8 cellular contexts compared by ENCODE assay signal in genomic region chr12:116878567-116879508, GRCh38. TPM values are rescaled to one million over a fixed set of nuclear protein-coding genes. Genes with fewer than 3 reads are reported as not detected.
DNase-seq lines count a peak whose midpoint lies in the region; ATAC-seq and TF ChIP-seq lines count a peak whose summit lies in the region.

No MANE protein-coding gene starts in this region.

- H3K27ac Mint-ChIP-seq in activated T-cell treated with anti-CD3 and anti-CD28 coated beads, Interleukin-2, amount 50 U/mL, for 24 hours = no peak overlapping the region

- H3K4me3 ChIP-seq in WI38 (ENCODE audit: low read depth, low read length) = peak overlapping the region; percentile 21; the same call in 1 of the 2 replicates
- peak overlapping the region; percentile 54 for H3K4me3 ChIP-seq in iPS-11a (ENCODE audit: low read depth, low read length)
- H3K4me3 ChIP-seq in subcutaneous abdominal adipose tissue (ENCODE audit: low read depth in 1 of 5, low read length in 5 of 5) = peak overlapping the region in 3 of 5 donors; percentile 22 to 29 (median 28)

- H3K27me3 Mint-ChIP-seq in activated T-cell treated with anti-CD3 and anti-CD28 coated beads, Interleukin-2, amount 50 U/mL, for 24 hours = peaks cover 88% of the 10 kb centered on the region

- H3K9me3 Mint-ChIP-seq in activated T-cell treated with anti-CD3 and anti-CD28 coated beads, Interleukin-2, amount 50 U/mL, for 24 hours = peaks cover 5% of the 10 kb centered on the region

- peak; percentile 36 for DNase-seq in activated T-cell treated with anti-CD3 and anti-CD28 coated beads, Interleukin-2, amount 50 U/mL, for 24 hours
- no peak for DNase-seq in activated T-cell treated with anti-CD3 and anti-CD28 coated beads, Interleukin-2, amount 50 U/mL, for 1 hour
- DNase-seq in omental fat pad (ENCODE audit: low spot score) = no peak
- no peak for DNase-seq in activated CD4-positive, CD25-positive, alpha-beta regulatory T cell treated with anti-CD3 and anti-CD28 coated beads, Interleukin-2, amount 50 U/mL, for 72 hours
- no peak for DNase-seq in cortex of kidney (lab: John Stamatoyannopoulos, UW)

- peaks cover 5 to 14% (median 10%) of the 10 kb centered on the region in 5 donors for H3K9me3 ChIP-seq in subcutaneous abdominal adipose tissue (ENCODE audit: control insufficient read depth in 5 of 5, low read length in 5 of 5)

- ATAC-seq in omental fat pad (ENCODE audit: low FRiP score) = no peak

- H3K36me3 Mint-ChIP-seq in activated T-cell treated with anti-CD3 and anti-CD28 coated beads, Interleukin-2, amount 50 U/mL, for 24 hours (ENCODE audit: low read depth) = no peaks in the 10 kb centered on the region

- peaks cover 50 to 79% (median 66%) of the 10 kb centered on the region in 5 donors for H3K27me3 ChIP-seq in subcutaneous abdominal adipose tissue (ENCODE audit: control insufficient read depth in 5 of 5, insufficient read depth in 4 of 5, low read length in 5 of 5)

- H3K36me3 ChIP-seq in subcutaneous abdominal adipose tissue (ENCODE audit: control insufficient read depth in 5 of 5, insufficient read depth in 5 of 5, low read length in 5 of 5) = no peaks in the 10 kb centered on the region

- no peak for TF ChIP-seq CTCF in WI38 (IDR thresholded peaks at IDR 0.05; ENCODE audit: low read depth, low read length)
- TF ChIP-seq CTCF in omental fat pad (IDR thresholded peaks at IDR 0.05) = no peak

- H3K4me1 ChIP-seq in subcutaneous abdominal adipose tissue (ENCODE audit: control insufficient read depth in 5 of 5, insufficient read depth in 5 of 5, low read length in 5 of 5) = peaks cover 0 to 38% (median 26%) of the 10 kb centered on the region in 5 donors

- no peak overlapping the region for H3K27ac ChIP-seq in subcutaneous abdominal adipose tissue (ENCODE audit: low read depth, low read length)

- H3K4me3 Mint-ChIP-seq in activated T-cell treated with anti-CD3 and anti-CD28 coated beads, Interleukin-2, amount 50 U/mL, for 24 hours = peak overlapping the region; percentile 57

- peaks cover 36% of the 10 kb centered on the region for H3K4me1 Mint-ChIP-seq in activated T-cell treated with anti-CD3 and anti-CD28 coated beads, Interleukin-2, amount 50 U/mL, for 24 hours (ENCODE audit: low read depth)

- H3K9ac ChIP-seq in subcutaneous abdominal adipose tissue (ENCODE audit: low read length in 5 of 5) = no peak overlapping the region

RNA-seq across cellular contexts. Expression of gene HRK, which starts 2.4 kb away (rescaled TPM):
- under 1 TPM in 1 of 4 donors, not detected in 3; 0.06 TPM for total RNA-seq in omental fat pad

RNA-seq across cellular contexts. Expression of gene FBXW8, which starts 31.9 kb away (rescaled TPM):
- total RNA-seq in omental fat pad = 10 to 100 TPM in 3 of 4 donors, 1 to 10 TPM in 1; 8.9 to 21.6 (median 12.2) TPM
